15 cellular contexts compared by ENCODE assay signal in genomic region chr1:65150583-65151263, GRCh38. TPM values are rescaled to one million over a fixed set of nuclear protein-coding genes. Genes with fewer than 3 reads are reported as not detected.
DNase-seq lines count a peak whose midpoint lies in the region; ATAC-seq and TF ChIP-seq lines count a peak whose summit lies in the region.
"Had no signal": no experiment of that assay in that cellular context is flagged by ENCODE, and none has a peak within 500 bp of the region (broad histone marks: within the 10 kb centered on the region; RNA-seq: fewer than 3 reads in every experiment).

No MANE protein-coding gene starts in this region.

- H3K9me3 Mint-ChIP-seq in activated CD8-positive, alpha-beta T cell treated with anti-CD3 and anti-CD28 coated beads, Interleukin-2, amount 10 ng/mL, durations not matched to agents 7 days and 5 days (ENCODE audit: insufficient read depth), result no peaks in the 10 kb centered on the region
- H3K9me3 Mint-ChIP-seq in activated CD8-positive, alpha-beta T cell treated with anti-CD3 and anti-CD28 coated beads for 36 hours, result no peaks in the 10 kb centered on the region
- H3K9me3 Mint-ChIP-seq in endothelial cell (ENCODE audit: unreplicated experiment), result no peaks in the 10 kb centered on the region
- no peaks in the 10 kb centered on the region for H3K9me3 Mint-ChIP-seq in stimulated activated effector memory CD8-positive, alpha-beta T cell treated with anti-CD3 and anti-CD28 coated beads, Interleukin-12 subunit alpha, Interleukin-12 subunit beta, amount 100 ng/mL, for 72 hours
- H3K9me3 Mint-ChIP-seq: effector memory CD8-positive, alpha-beta T cell had no signal

- intact Hi-C loops in activated CD8-positive, alpha-beta T cell treated with anti-CD3 and anti-CD28 coated beads for 36 hours (cut with micrococcal nuclease), result no loop called here

- H3K4me3 Mint-ChIP-seq in activated CD8-positive, alpha-beta T cell treated with anti-CD3 and anti-CD28 coated beads, Interleukin-2, amount 10 ng/mL, durations not matched to agents 7 days and 5 days, result peak overlapping the region; percentile 36
- H3K4me3 Mint-ChIP-seq in activated CD8-positive, alpha-beta T cell treated with anti-CD3 and anti-CD28 coated beads for 36 hours, result no peak overlapping the region
- H3K4me3 Mint-ChIP-seq in endothelial cell (ENCODE audit: unreplicated experiment), result peak overlapping the region; percentile 47
- H3K4me3 Mint-ChIP-seq in stimulated activated effector memory CD8-positive, alpha-beta T cell treated with anti-CD3 and anti-CD28 coated beads, Interleukin-12 subunit alpha, Interleukin-12 subunit beta, amount 100 ng/mL, for 72 hours, result peak overlapping the region; percentile 81

- TF ChIP-seq CTCF in activated CD8-positive, alpha-beta T cell treated with anti-CD3 and anti-CD28 coated beads for 36 hours (IDR thresholded peaks at IDR 0.05), result no peak
- TF ChIP-seq CTCF in endothelial cell (IDR thresholded peaks at IDR 0.05; ENCODE audit: unreplicated experiment), result no peak

- peaks cover 35% of the 10 kb centered on the region for H3K4me1 Mint-ChIP-seq in activated CD8-positive, alpha-beta T cell treated with anti-CD3 and anti-CD28 coated beads, Interleukin-2, amount 10 ng/mL, durations not matched to agents 7 days and 5 days (ENCODE audit: low read depth)
- H3K4me1 Mint-ChIP-seq in activated CD8-positive, alpha-beta T cell treated with anti-CD3 and anti-CD28 coated beads for 36 hours (ENCODE audit: low read depth), result peaks cover 21% of the 10 kb centered on the region
- H3K4me1 Mint-ChIP-seq in endothelial cell (ENCODE audit: unreplicated experiment), result peaks cover 20% of the 10 kb centered on the region
- H3K4me1 Mint-ChIP-seq in stimulated activated effector memory CD8-positive, alpha-beta T cell treated with anti-CD3 and anti-CD28 coated beads, Interleukin-12 subunit alpha, Interleukin-12 subunit beta, amount 100 ng/mL, for 72 hours, result peaks cover 12% of the 10 kb centered on the region

- peaks cover 4% of the 10 kb centered on the region for H3K27me3 Mint-ChIP-seq in activated CD8-positive, alpha-beta T cell treated with anti-CD3 and anti-CD28 coated beads, Interleukin-2, amount 10 ng/mL, durations not matched to agents 7 days and 5 days (ENCODE audit: low read depth)
- H3K27me3 Mint-ChIP-seq in activated CD8-positive, alpha-beta T cell treated with anti-CD3 and anti-CD28 coated beads for 36 hours, result peaks cover 26% of the 10 kb centered on the region
- peaks cover 21% of the 10 kb centered on the region for H3K27me3 Mint-ChIP-seq in endothelial cell (ENCODE audit: unreplicated experiment)

- CTCF ChIA-PET in activated CD8-positive, alpha-beta T cell treated with anti-CD3 and anti-CD28 coated beads, Interleukin-2, amount 10 ng/mL, durations not matched to agents 7 days and 5 days (lab: Charles Lee), result interaction anchor here (1.0 to 1.1 kb wide), 2 partner anchors 58 to 86 kb away, joined by 3 read pairs; no protein-coding TSS in a partner anchor
- CTCF ChIA-PET in activated CD8-positive, alpha-beta T cell treated with anti-CD3 and anti-CD28 coated beads for 36 hours (lab: Charles Lee), result no interaction called here

- H3K36me3 Mint-ChIP-seq in activated CD8-positive, alpha-beta T cell treated with anti-CD3 and anti-CD28 coated beads, Interleukin-2, amount 10 ng/mL, durations not matched to agents 7 days and 5 days (ENCODE audit: low read depth), result peaks cover 33% of the 10 kb centered on the region
- peaks cover 37% of the 10 kb centered on the region for H3K36me3 Mint-ChIP-seq in activated CD8-positive, alpha-beta T cell treated with anti-CD3 and anti-CD28 coated beads for 36 hours (ENCODE audit: low read depth)
- peaks cover 4% of the 10 kb centered on the region for H3K36me3 Mint-ChIP-seq in endothelial cell (ENCODE audit: low read depth, unreplicated experiment)
- H3K36me3 Mint-ChIP-seq in stimulated activated effector memory CD8-positive, alpha-beta T cell treated with anti-CD3 and anti-CD28 coated beads, Interleukin-12 subunit alpha, Interleukin-12 subunit beta, amount 100 ng/mL, for 72 hours, result peaks cover 51% of the 10 kb centered on the region

- no peak for DNase-seq in activated CD8-positive, alpha-beta T cell treated with anti-CD3 and anti-CD28 coated beads, Interleukin-2, amount 10 ng/mL, durations not matched to agents 7 days and 5 days
- no peak for DNase-seq in activated CD8-positive, alpha-beta T cell treated with anti-CD3 and anti-CD28 coated beads for 36 hours
- DNase-seq in NCI-H526 treated with DMSO at 0.1 percent for 48 hours (lab: John Stamatoyannopoulos, UW) (peak; percentile 90), endothelial cell (ENCODE audit: low spot score) (no peak), A172 (ENCODE audit: low spot score) (no peak), SKM-1 treated with dmso at 0.1 percent for 144 hours (lab: John Stamatoyannopoulos, UW; ENCODE audit: unreplicated experiment) (no peak)
- no peak for DNase-seq in stimulated activated effector memory CD8-positive, alpha-beta T cell treated with anti-CD3 and anti-CD28 coated beads, Interleukin-12 subunit alpha, Interleukin-12 subunit beta, amount 100 ng/mL, for 72 hours (ENCODE audit: low spot score in 2 of 2)
- DNase-seq: DMS79 treated with DMSO at 0.1 percent for 48 hours; effector memory CD8-positive, alpha-beta T cell; left lung; NCI-H510A treated with DMSO at 0.1 percent for 48 hours; nucleus accumbens; SHP77 treated with DMSO at 0.1 percent for 48 hours; stimulated activated CD4-positive, alpha-beta T cell treated with anti-CD3 and anti-CD28 coated beads, Interleukin-15, amount 100 ng/mL, for 24 hours had no signal

- no peak overlapping the region for H3K27ac Mint-ChIP-seq in activated CD8-positive, alpha-beta T cell treated with anti-CD3 and anti-CD28 coated beads, Interleukin-2, amount 10 ng/mL, durations not matched to agents 7 days and 5 days
- no peak overlapping the region for H3K27ac Mint-ChIP-seq in activated CD8-positive, alpha-beta T cell treated with anti-CD3 and anti-CD28 coated beads for 36 hours
- H3K27ac Mint-ChIP-seq in endothelial cell (ENCODE audit: unreplicated experiment), result peak overlapping the region; percentile 67
- no peak overlapping the region for H3K27ac Mint-ChIP-seq in stimulated activated effector memory CD8-positive, alpha-beta T cell treated with anti-CD3 and anti-CD28 coated beads, Interleukin-12 subunit alpha, Interleukin-12 subunit beta, amount 100 ng/mL, for 72 hours
- H3K27ac Mint-ChIP-seq: effector memory CD8-positive, alpha-beta T cell had no signal

- no peak for ATAC-seq in activated CD8-positive, alpha-beta T cell treated with anti-CD3 and anti-CD28 coated beads, Interleukin-2, amount 10 ng/mL, durations not matched to agents 7 days and 5 days
- ATAC-seq in activated CD8-positive, alpha-beta T cell treated with anti-CD3 and anti-CD28 coated beads for 36 hours, result no peak
- no peak for ATAC-seq in stimulated activated effector memory CD8-positive, alpha-beta T cell treated with anti-CD3 and anti-CD28 coated beads, Interleukin-12 subunit alpha, Interleukin-12 subunit beta, amount 100 ng/mL, for 72 hours
- ATAC-seq in GM19463 (IDR thresholded peaks at IDR 0.05; ENCODE audit: unreplicated experiment), result no peak
- ATAC-seq: effector memory CD8-positive, alpha-beta T cell; left lung had no signal

- POLR2A ChIA-PET in activated CD8-positive, alpha-beta T cell treated with anti-CD3 and anti-CD28 coated beads, Interleukin-2, amount 10 ng/mL, durations not matched to agents 7 days and 5 days (lab: Charles Lee), result no interaction called here
- POLR2A ChIA-PET in activated CD8-positive, alpha-beta T cell treated with anti-CD3 and anti-CD28 coated beads for 36 hours (lab: Charles Lee), result interaction anchor here (0.6 to 2.0 kb wide), 2 partner anchors 9 to 378 kb away, joined by 3 to 7 read pairs; no protein-coding TSS in a partner anchor

RNA-seq across cellular contexts. Expression of gene AK4, which starts 2.7 kb away (rescaled TPM):
- 100 to 1,000 TPM; 108 to 112 TPM for total RNA-seq in activated CD8-positive, alpha-beta T cell treated with anti-CD3 and anti-CD28 coated beads, Interleukin-2, amount 10 ng/mL, durations not matched to agents 7 days and 5 days
- total RNA-seq in activated CD8-positive, alpha-beta T cell treated with anti-CD3 and anti-CD28 coated beads for 36 hours, result 100 to 1,000 TPM; 151 to 156 TPM
- total RNA-seq in endothelial cell (ENCODE audit: unreplicated experiment), result 39.7 TPM
- total RNA-seq in A172 (2014; rRNA removed; shearing (Covaris generic)), result 6.8 and 8.9 TPM in 2 replicates
